In the genomic region with DNA sequence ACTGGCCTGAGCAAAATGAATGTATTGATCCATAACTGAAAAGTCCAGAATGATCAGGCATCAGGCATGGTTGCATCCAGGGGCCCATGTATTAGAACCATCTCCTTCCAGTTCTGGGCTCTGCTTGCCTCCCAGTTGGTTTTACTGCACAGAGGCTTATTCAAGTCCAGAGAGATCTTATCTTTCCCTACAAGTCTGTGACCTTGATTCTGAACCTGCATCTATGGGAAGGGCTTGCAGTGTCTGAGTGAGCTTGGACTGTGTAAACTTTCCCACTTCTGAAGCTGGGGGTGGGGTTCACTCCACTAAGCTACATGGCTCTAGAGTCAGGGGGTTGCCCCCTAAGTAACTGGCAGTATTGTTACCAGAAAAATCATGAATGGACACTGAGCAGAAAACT, we compare ENCODE assay signal across 21 cellular contexts.
A peak's percentile ranks its signal among the peaks of the same experiment; 100 is the strongest.
DNase-seq lines count a peak whose midpoint lies in the region; ATAC-seq and TF ChIP-seq lines count a peak whose summit lies in the region.
"Had no signal": no experiment of that assay in that cellular context is flagged by ENCODE, and none has a peak within 500 bp of the region (broad histone marks: within the 10 kb centered on the region; RNA-seq: fewer than 3 reads in every experiment).

No MANE protein-coding gene starts in this region.

- no peak overlapping the region for H2AFZ ChIP-seq in Karpas-422 (ENCODE audit: low read length)

- peak overlapping the region; percentile 26 for H3K27ac Mint-ChIP-seq in stimulated activated naive CD8-positive, alpha-beta T cell treated with anti-CD3 and anti-CD28 coated beads, Interleukin-15, Interleukin-2, amounts not matched to agents 100 ng/mL and 50 ng/mL, for 24 hours
- no peak overlapping the region for H3K27ac Mint-ChIP-seq in stimulated activated naive CD8-positive, alpha-beta T cell treated with anti-CD3 and anti-CD28 coated beads, Interleukin-15, amount 100 ng/mL, for 72 hours
- H3K27ac Mint-ChIP-seq: naive B cell had no signal

- no peaks in the 10 kb centered on the region for H3K79me2 ChIP-seq in Karpas-422 (ENCODE audit: low read length)

- H3K27me3 Mint-ChIP-seq in stimulated activated naive CD8-positive, alpha-beta T cell treated with anti-CD3 and anti-CD28 coated beads, Interleukin-15, Interleukin-2, amounts not matched to agents 100 ng/mL and 50 ng/mL, for 24 hours: no peaks in the 10 kb centered on the region
- H3K27me3 Mint-ChIP-seq in stimulated activated naive CD8-positive, alpha-beta T cell treated with anti-CD3 and anti-CD28 coated beads, Interleukin-15, amount 100 ng/mL, for 72 hours: no peaks in the 10 kb centered on the region
- H3K27me3 Mint-ChIP-seq: naive B cell had no signal

- no peak for DNase-seq in stimulated activated naive CD8-positive, alpha-beta T cell treated with anti-CD3 and anti-CD28 coated beads, Interleukin-15, amount 100 ng/mL, for 72 hours
- DNase-seq in brain microvascular endothelial cell: no peak
- DNase-seq in Karpas-422: no peak
- DNase-seq in NCI-H2171 treated with DMSO at 0.1 percent for 48 hours (lab: John Stamatoyannopoulos, UW): no peak
- no peak for DNase-seq in retina
- DNase-seq: 8988T; activated CD4-positive, CD25-positive, alpha-beta regulatory T cell treated with anti-CD3 and anti-CD28 coated beads, Interleukin-2, amount 50 U/mL, for 72 hours; amniotic stem cell; C1 segment of cervical spinal cord; cerebellar nuclear complex; gastrocnemius medialis; H7; left lung; naive B cell; NCI-H2029; NCI-H510A; T-helper 9 cell had no signal

- no peaks in the 10 kb centered on the region for H3K36me3 ChIP-seq in brain microvascular endothelial cell (replicated peaks)
- peaks cover 0 to 5% of the 10 kb centered on the region in 2 donors for H3K36me3 ChIP-seq in mucosa of rectum (ENCODE audit: control insufficient read depth in 2 of 2, insufficient read depth in 2 of 2, low read length in 2 of 2)
- H3K36me3 ChIP-seq in Karpas-422 (ENCODE audit: insufficient read depth, low read length): no peaks in the 10 kb centered on the region
- H3K36me3 ChIP-seq: gastrocnemius medialis, left lung had no signal

- no peak for ATAC-seq in stimulated activated naive CD8-positive, alpha-beta T cell treated with anti-CD3 and anti-CD28 coated beads, Interleukin-15, amount 100 ng/mL, for 72 hours
- no peak for ATAC-seq in HG02840 (IDR thresholded peaks at IDR 0.05; ENCODE audit: low FRiP score, unreplicated experiment)
- ATAC-seq: gastrocnemius medialis had no signal

- H3K4me1 Mint-ChIP-seq in stimulated activated naive CD8-positive, alpha-beta T cell treated with anti-CD3 and anti-CD28 coated beads, Interleukin-15, Interleukin-2, amounts not matched to agents 100 ng/mL and 50 ng/mL, for 24 hours (ENCODE audit: low read depth): peaks cover 6% of the 10 kb centered on the region
- H3K4me1 Mint-ChIP-seq in stimulated activated naive CD8-positive, alpha-beta T cell treated with anti-CD3 and anti-CD28 coated beads, Interleukin-15, amount 100 ng/mL, for 72 hours: no peaks in the 10 kb centered on the region
- H3K4me1 Mint-ChIP-seq: naive B cell had no signal

- H3K9me2 ChIP-seq in Karpas-422 (replicated peaks; ENCODE audit: insufficient read depth, low read length): no peaks in the 10 kb centered on the region

- H3K9ac ChIP-seq in mucosa of rectum (ENCODE audit: low read depth in 1 of 2, low read length in 2 of 2) (no peak overlapping the region), Karpas-422 (ENCODE audit: low read length) (no peak overlapping the region)

- no peak overlapping the region for H3K4me3 Mint-ChIP-seq in stimulated activated naive CD8-positive, alpha-beta T cell treated with anti-CD3 and anti-CD28 coated beads, Interleukin-15, Interleukin-2, amounts not matched to agents 100 ng/mL and 50 ng/mL, for 24 hours
- H3K4me3 Mint-ChIP-seq in stimulated activated naive CD8-positive, alpha-beta T cell treated with anti-CD3 and anti-CD28 coated beads, Interleukin-15, amount 100 ng/mL, for 72 hours: no peak overlapping the region
- H3K4me3 Mint-ChIP-seq: naive B cell had no signal

- H3K4me3 ChIP-seq in brain microvascular endothelial cell (ENCODE audit: low read depth, low read length) (no peak overlapping the region), mucosa of rectum (ENCODE audit: low read length in 2 of 2) (no peak overlapping the region), Karpas-422 (ENCODE audit: low read length) (no peak overlapping the region)
- H3K4me3 ChIP-seq: gastrocnemius medialis, left lung, tibial nerve had no signal

- H3K4me1 ChIP-seq in mucosa of rectum (ENCODE audit: control insufficient read depth in 2 of 2, insufficient read depth in 2 of 2, low read length in 2 of 2) (peaks cover 29 to 54% of the 10 kb centered on the region in 2 donors), Karpas-422 (ENCODE audit: low read length) (no peaks in the 10 kb centered on the region)

- H3K9me3 ChIP-seq in mucosa of rectum (ENCODE audit: control insufficient read depth in 2 of 2, low read length in 2 of 2) (no peaks in the 10 kb centered on the region), Karpas-422 (ENCODE audit: low read length) (no peaks in the 10 kb centered on the region)
- H3K9me3 ChIP-seq: gastrocnemius medialis, left lung, tibial nerve had no signal

- no peaks in the 10 kb centered on the region for H3K9me3 Mint-ChIP-seq in stimulated activated naive CD8-positive, alpha-beta T cell treated with anti-CD3 and anti-CD28 coated beads, Interleukin-15, Interleukin-2, amounts not matched to agents 100 ng/mL and 50 ng/mL, for 24 hours
- no peaks in the 10 kb centered on the region for H3K9me3 Mint-ChIP-seq in stimulated activated naive CD8-positive, alpha-beta T cell treated with anti-CD3 and anti-CD28 coated beads, Interleukin-15, amount 100 ng/mL, for 72 hours

- H3K27me3 ChIP-seq in brain microvascular endothelial cell (replicated peaks) (no peaks in the 10 kb centered on the region), mucosa of rectum (ENCODE audit: control insufficient read depth in 2 of 2, insufficient read depth in 2 of 2, low read length in 2 of 2) (no peaks in the 10 kb centered on the region), Karpas-422 (ENCODE audit: low read length) (no peaks in the 10 kb centered on the region)
- H3K27me3 ChIP-seq: gastrocnemius medialis, left lung, tibial nerve had no signal

- no peaks in the 10 kb centered on the region for H3K36me3 Mint-ChIP-seq in stimulated activated naive CD8-positive, alpha-beta T cell treated with anti-CD3 and anti-CD28 coated beads, Interleukin-15, Interleukin-2, amounts not matched to agents 100 ng/mL and 50 ng/mL, for 24 hours (ENCODE audit: low read depth)
- H3K36me3 Mint-ChIP-seq: naive B cell had no signal

- H3K27ac ChIP-seq in brain microvascular endothelial cell (peak overlapping the region; percentile 89), mucosa of rectum (ENCODE audit: low read depth in 2 of 2, low read length in 2 of 2) (peak overlapping the region; percentile 67 to 77), Karpas-422 (ENCODE audit: low read length) (no peak overlapping the region)

- H4K20me1 ChIP-seq in Karpas-422 (ENCODE audit: insufficient read depth, low read depth, low read length): no peaks in the 10 kb centered on the region

- H3K4me2 ChIP-seq in Karpas-422 (ENCODE audit: low read depth, low read length, poor library complexity, severe bottlenecking): no peak overlapping the region

- TF ChIP-seq CTCF in brain microvascular endothelial cell (IDR thresholded peaks at IDR 0.05; ENCODE audit: low read depth, low read length, missing control alignments): no peak

- in situ Hi-C loops in brain microvascular endothelial cell (cut with HindIII; ENCODE audit: low pct_ligation_motif_present, low sequenced_read_pairs): no loop called here
